8 cellular contexts compared by ENCODE assay signal in genomic region chr15:64354683-64355558, GRCh38. TPM values are rescaled to one million over a fixed set of nuclear protein-coding genes. Genes with fewer than 3 reads are reported as not detected.
DNase-seq lines count a peak whose midpoint lies in the region; ATAC-seq and TF ChIP-seq lines count a peak whose summit lies in the region.

No MANE protein-coding gene starts in this region.

- H3K27ac Mint-ChIP-seq in activated T-cell treated with anti-CD3 and anti-CD28 coated beads, Interleukin-2, amount 50 U/mL, for 72 hours, result peak overlapping the region; percentile 95

- H3K27ac ChIP-seq in HUES64 (ENCODE audit: low read depth, low read length) (peak overlapping the region; percentile 80; the same call in 1 of the 2 replicates), heart right ventricle (peak overlapping the region in 8 of 10 donors; percentile 65 to 88 (median 79))

- peak overlapping the region; percentile 97 to 98 for H3K4me3 Mint-ChIP-seq in activated T-cell treated with anti-CD3 and anti-CD28 coated beads, Interleukin-2, amount 50 U/mL, for 72 hours

- H3K36me3 ChIP-seq in HUES64 (ENCODE audit: insufficient read depth, low read length) (no peaks in the 10 kb centered on the region; the same call in 1 of the 2 replicates), heart right ventricle (peaks cover 0 to 16% (median 0%) of the 10 kb centered on the region in 9 donors), skeletal muscle satellite cell (ENCODE audit: insufficient read depth, low read length) (no peaks in the 10 kb centered on the region)

- no peaks in the 10 kb centered on the region for H3K9me3 Mint-ChIP-seq in activated T-cell treated with anti-CD3 and anti-CD28 coated beads, Interleukin-2, amount 50 U/mL, for 72 hours

- peaks cover 27% of the 10 kb centered on the region for H3K4me1 Mint-ChIP-seq in activated T-cell treated with anti-CD3 and anti-CD28 coated beads, Interleukin-2, amount 50 U/mL, for 72 hours (ENCODE audit: low read depth)

- peak in 1 of 2 donors; percentile 10 for ATAC-seq in activated T-cell treated with anti-CD3 and anti-CD28 coated beads, Interleukin-2, amount 50 U/mL, for 72 hours (replicated peaks in 1 of 2)
- ATAC-seq in heart right ventricle, result no peak

- DNase-seq in GM03348 (ENCODE audit: low spot score), result peak; percentile 21
- DNase-seq in activated T-cell treated with anti-CD3 and anti-CD28 coated beads, Interleukin-2, amount 50 U/mL, for 72 hours, result peak in 1 of 2 donors; percentile 30
- no peak for DNase-seq in heart right ventricle
- DNase-seq in NCI-H1048 (lab: John Stamatoyannopoulos, UW), result no peak
- no peak for DNase-seq in NCI-H510A treated with DMSO at 0.1 percent for 48 hours (lab: John Stamatoyannopoulos, UW)
- DNase-seq in ureter (ENCODE audit: low spot score), result no peak

- peak overlapping the region; percentile 85 for H3K4me2 ChIP-seq in skeletal muscle satellite cell (ENCODE audit: low read length)

- no peaks in the 10 kb centered on the region for H3K27me3 Mint-ChIP-seq in activated T-cell treated with anti-CD3 and anti-CD28 coated beads, Interleukin-2, amount 50 U/mL, for 72 hours (ENCODE audit: low read depth)

- H3K4me1 ChIP-seq in HUES64 (ENCODE audit: insufficient read depth, low read length) (peaks cover 9% of the 10 kb centered on the region; the same call in 1 of the 2 replicates), heart right ventricle (peaks cover 0 to 38% (median 22%) of the 10 kb centered on the region in 9 donors), skeletal muscle satellite cell (ENCODE audit: control insufficient read depth, insufficient read depth, low read length) (peaks cover 22% of the 10 kb centered on the region)

- H3K9ac ChIP-seq in HUES64 (ENCODE audit: low read depth, low read length) (peak overlapping the region; percentile 81), skeletal muscle satellite cell (ENCODE audit: low read depth, low read length) (peak overlapping the region; percentile 91)

- intact Hi-C loops in heart right ventricle (cut with DNase I), result loop anchor here in 9 of 10 donors (2.0 to 10.0 kb wide), 5 partner anchors 32 to 190 kb away; partner anchors contain the start of genes PPIB (in 1 of the 9) and TRIP4 (in 1 of the 9)

- H3K27me3 ChIP-seq in HUES64 (ENCODE audit: insufficient read depth, low read length) (no peaks in the 10 kb centered on the region), heart right ventricle (no peaks in the 10 kb centered on the region), skeletal muscle satellite cell (ENCODE audit: control insufficient read depth, insufficient read depth, low read length) (no peaks in the 10 kb centered on the region)

- TF ChIP-seq CTCF in heart right ventricle (IDR thresholded peaks at IDR 0.05), result no peak

- WGBS in HUES64, result 10% methylated on average over 13 of the region's 14 CpGs
- 12% methylated on average over 14 of the region's 14 CpGs for WGBS in heart right ventricle, 2 donors

- H3K4me3 ChIP-seq in HUES64 (ENCODE audit: low read length), result peak overlapping the region; percentile 98
- H3K4me3 ChIP-seq in heart right ventricle, result peak overlapping the region; percentile 54 to 93 (median 82)
- peak overlapping the region; percentile 99 for H3K4me3 ChIP-seq in skeletal muscle satellite cell (ENCODE audit: low read length)

- H3K9me3 ChIP-seq in HUES64 (ENCODE audit: insufficient read depth, low read depth, low read length) (no peaks in the 10 kb centered on the region), heart right ventricle (no peaks in the 10 kb centered on the region), skeletal muscle satellite cell (replicated peaks; ENCODE audit: low read length) (no peaks in the 10 kb centered on the region)

- H3K36me3 Mint-ChIP-seq in activated T-cell treated with anti-CD3 and anti-CD28 coated beads, Interleukin-2, amount 50 U/mL, for 72 hours (ENCODE audit: insufficient read depth in 2 of 2), result peaks cover 1% of the 10 kb centered on the region in 2 donors

RNA-seq across cellular contexts. Expression of gene CSNK1G1, which starts 1.1 kb away (rescaled TPM):
- polyA plus RNA-seq in HUES64 (2013, experiment 1 of 2), result 7.6 TPM
- 8.2 TPM for polyA plus RNA-seq in HUES64 (2013, experiment 2 of 2)
- 10 to 100 TPM; 29.4 to 31.3 TPM for total RNA-seq in activated T-cell treated with anti-CD3 and anti-CD28 coated beads, Interleukin-2, amount 50 U/mL, for 72 hours
- total RNA-seq in heart right ventricle (1 to 10 TPM; 5.5 to 9.4 (median 7.6) TPM), ureter (29.5 TPM)
- polyA plus RNA-seq in heart right ventricle, result 1 to 10 TPM; 1.9 to 3.0 TPM
- total RNA-seq in skeletal muscle satellite cell (2012; rRNA removed), result 17.7 and 18.8 TPM in 2 replicates

RNA-seq across cellular contexts. Expression of gene PCLAF, which starts 26.3 kb away (rescaled TPM):
- polyA plus RNA-seq in HUES64 (2013, experiment 1 of 2), result 191 TPM
- 195 TPM for polyA plus RNA-seq in HUES64 (2013, experiment 2 of 2)
- 10 to 100 TPM; 70.6 to 77.7 TPM for total RNA-seq in activated T-cell treated with anti-CD3 and anti-CD28 coated beads, Interleukin-2, amount 50 U/mL, for 72 hours
- total RNA-seq in heart right ventricle, result 1 to 10 TPM in 1 of 10 donors, under 1 TPM in 4, not detected in 5; 0.17 to 4.5 (median 0.42) TPM
- polyA plus RNA-seq in heart right ventricle, result 1 to 10 TPM in 1 of 2 donors, under 1 TPM in 1; 0.71 to 1.4 TPM
- 19.2 and 40.1 TPM in 2 replicates for total RNA-seq in skeletal muscle satellite cell (2012; rRNA removed)
- total RNA-seq in ureter, result 1.8 TPM

RNA-seq across cellular contexts. Expression of gene TRIP4, which starts 32.7 kb away (rescaled TPM):
- polyA plus RNA-seq in HUES64 (2013, experiment 1 of 2), result 13.8 TPM
- 15.7 TPM for polyA plus RNA-seq in HUES64 (2013, experiment 2 of 2)
- 10 to 100 TPM; 27.9 to 29.7 TPM for total RNA-seq in activated T-cell treated with anti-CD3 and anti-CD28 coated beads, Interleukin-2, amount 50 U/mL, for 72 hours
- 10 to 100 TPM; 15.3 to 20.0 (median 17.4) TPM for total RNA-seq in heart right ventricle
- polyA plus RNA-seq in heart right ventricle, result 10 to 100 TPM; 12.8 to 17.2 TPM
- total RNA-seq in skeletal muscle satellite cell (2012; rRNA removed), result 8.1 and 8.9 TPM in 2 replicates
- total RNA-seq in ureter, result 31.7 TPM

Comparison
In these comparisons a context has a peak if more than half of its experiments do, and no peak if none do; other contexts are left out.
1. RNA of gene PCLAF, which starts 26.3 kb away (total RNA-seq): 70.6 to 77.7 TPM in activated T-cell treated with anti-CD3 and anti-CD28 coated beads, Interleukin-2, amount 50 U/mL, for 72 hours; 1.8 TPM in ureter (single experiment) and 0.17 to 4.5 TPM in heart right ventricle; every median in the first group is over 10 times any median in the second.
2. Peak in every context shown above with its lines, with median percentiles within 50 percentile points of each other: H3K4me3 ChIP-seq.